2 cellular contexts compared by ENCODE assay signal in the genomic region with DNA sequence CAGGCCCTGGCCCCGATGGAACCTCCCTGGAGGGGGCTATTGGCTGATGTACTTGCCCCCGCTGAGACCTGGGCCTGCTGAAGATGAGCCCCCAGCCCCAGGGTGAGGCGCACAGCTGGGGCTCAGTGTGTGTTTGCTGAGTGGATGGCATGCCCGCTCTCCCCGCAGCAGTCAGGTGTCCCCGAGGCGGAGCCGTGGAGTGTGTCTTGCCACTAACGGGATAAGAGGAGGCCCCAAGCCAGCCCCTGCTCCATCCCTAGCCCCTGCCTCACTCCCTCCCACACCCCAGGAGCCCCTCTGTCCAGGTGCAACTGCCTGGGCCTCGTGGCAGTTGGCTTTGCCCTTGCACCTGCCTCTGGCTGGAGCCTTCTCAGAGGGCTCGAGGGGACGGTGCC.
TF ChIP-seq lines count a peak whose summit lies in the region.

No MANE protein-coding gene starts in this region.

TF ChIP-seq in endothelial cell of umbilical vein, 7 proteins besides CTCF, POLR2A, EP300 and RAD21 (continued from another document):
- no peak for TF ChIP-seq EZH2 (IDR thresholded peaks at IDR 0.05; ENCODE audit: borderline replicate concordance, low read depth, low read length, severe bottlenecking)
- TF ChIP-seq POLR2AphosphoS5 (IDR thresholded peaks at IDR 0.05; ENCODE audit: insufficient read depth, low read depth, low read length) = no peak
- no peak for TF ChIP-seq GATA2 (IDR thresholded peaks at IDR 0.05; ENCODE audit: insufficient read depth, insufficient read length, low read depth, low read length)
- no peak for TF ChIP-seq JUN (IDR thresholded peaks at IDR 0.05; ENCODE audit: borderline replicate concordance, insufficient read depth, insufficient read length, low read depth)
TF ChIP-seq in endothelial cell of umbilical vein: peak in this region for 0.

TF ChIP-seq in SK-N-SH treated with all-trans-retinoic acid at 6 μM for 48 hours, 23 proteins besides CTCF, POLR2A, EP300 and RAD21 (continued from another document):
- TF ChIP-seq, protein P1, sequence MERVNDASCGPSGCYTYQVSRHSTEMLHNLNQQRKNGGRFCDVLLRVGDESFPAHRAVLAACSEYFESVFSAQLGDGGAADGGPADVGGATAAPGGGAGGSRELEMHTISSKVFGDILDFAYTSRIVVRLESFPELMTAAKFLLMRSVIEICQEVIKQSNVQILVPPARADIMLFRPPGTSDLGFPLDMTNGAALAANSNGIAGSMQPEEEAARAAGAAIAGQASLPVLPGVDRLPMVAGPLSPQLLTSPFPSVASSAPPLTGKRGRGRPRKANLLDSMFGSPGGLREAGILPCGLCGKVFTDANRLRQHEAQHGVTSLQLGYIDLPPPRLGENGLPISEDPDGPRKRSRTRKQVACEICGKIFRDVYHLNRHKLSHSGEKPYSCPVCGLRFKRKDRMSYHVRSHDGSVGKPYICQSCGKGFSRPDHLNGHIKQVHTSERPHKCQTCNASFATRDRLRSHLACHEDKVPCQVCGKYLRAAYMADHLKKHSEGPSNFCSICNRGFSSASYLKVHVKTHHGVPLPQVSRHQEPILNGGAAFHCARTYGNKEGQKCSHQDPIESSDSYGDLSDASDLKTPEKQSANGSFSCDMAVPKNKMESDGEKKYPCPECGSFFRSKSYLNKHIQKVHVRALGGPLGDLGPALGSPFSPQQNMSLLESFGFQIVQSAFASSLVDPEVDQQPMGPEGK (CRISPR knock-in tag; IDR thresholded peaks at IDR 0.05; ENCODE audit: borderline replicate concordance) = no peak
- TF ChIP-seq, protein P2, sequence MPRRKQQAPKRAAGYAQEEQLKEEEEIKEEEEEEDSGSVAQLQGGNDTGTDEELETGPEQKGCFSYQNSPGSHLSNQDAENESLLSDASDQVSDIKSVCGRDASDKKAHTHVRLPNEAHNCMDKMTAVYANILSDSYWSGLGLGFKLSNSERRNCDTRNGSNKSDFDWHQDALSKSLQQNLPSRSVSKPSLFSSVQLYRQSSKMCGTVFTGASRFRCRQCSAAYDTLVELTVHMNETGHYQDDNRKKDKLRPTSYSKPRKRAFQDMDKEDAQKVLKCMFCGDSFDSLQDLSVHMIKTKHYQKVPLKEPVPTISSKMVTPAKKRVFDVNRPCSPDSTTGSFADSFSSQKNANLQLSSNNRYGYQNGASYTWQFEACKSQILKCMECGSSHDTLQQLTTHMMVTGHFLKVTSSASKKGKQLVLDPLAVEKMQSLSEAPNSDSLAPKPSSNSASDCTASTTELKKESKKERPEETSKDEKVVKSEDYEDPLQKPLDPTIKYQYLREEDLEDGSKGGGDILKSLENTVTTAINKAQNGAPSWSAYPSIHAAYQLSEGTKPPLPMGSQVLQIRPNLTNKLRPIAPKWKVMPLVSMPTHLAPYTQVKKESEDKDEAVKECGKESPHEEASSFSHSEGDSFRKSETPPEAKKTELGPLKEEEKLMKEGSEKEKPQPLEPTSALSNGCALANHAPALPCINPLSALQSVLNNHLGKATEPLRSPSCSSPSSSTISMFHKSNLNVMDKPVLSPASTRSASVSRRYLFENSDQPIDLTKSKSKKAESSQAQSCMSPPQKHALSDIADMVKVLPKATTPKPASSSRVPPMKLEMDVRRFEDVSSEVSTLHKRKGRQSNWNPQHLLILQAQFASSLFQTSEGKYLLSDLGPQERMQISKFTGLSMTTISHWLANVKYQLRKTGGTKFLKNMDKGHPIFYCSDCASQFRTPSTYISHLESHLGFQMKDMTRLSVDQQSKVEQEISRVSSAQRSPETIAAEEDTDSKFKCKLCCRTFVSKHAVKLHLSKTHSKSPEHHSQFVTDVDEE (CRISPR knock-in tag; IDR thresholded peaks at IDR 0.05) = no peak
TF ChIP-seq in SK-N-SH treated with all-trans-retinoic acid at 6 μM for 48 hours: peak in this region for 0.
